Comparison of ENCODE assay signal across 9 cellular contexts in genomic region chr3:100041328-100041749, GRCh38.
DNase-seq lines count a peak whose midpoint lies in the region; ATAC-seq, FAIRE-seq and TF ChIP-seq lines count a peak whose summit lies in the region.
"Had no signal": no experiment of that assay in that cellular context is flagged by ENCODE, and none has a peak within 500 bp of the region (broad histone marks: within the 10 kb centered on the region; RNA-seq: fewer than 3 reads in every experiment).

No MANE protein-coding gene starts in this region.

- intact Hi-C loops in HepG2 (cut with micrococcal nuclease; ENCODE audit: unreplicated experiment): no loop called here
- intact Hi-C loops in CD8-positive, alpha-beta T cell (cut with DNase I, micrococcal nuclease): no loop called here

- TF ChIP-seq RAD21 in HepG2 (CRISPR knock-in tag; IDR thresholded peaks at IDR 0.05): no peak

- TF ChIP-seq CTCF in LNCaP clone FGC (IDR thresholded peaks at IDR 0.05; ENCODE audit: control insufficient read depth, extremely low read depth, insufficient read depth) (no peak), choroid plexus epithelial cell (conservative IDR thresholded peaks at IDR 0.05; ENCODE audit: low read depth, low read length) (no peak), HepG2 (CRISPR knock-in tag; IDR thresholded peaks at IDR 0.05) (no peak), type B pancreatic cell (conservative IDR thresholded peaks at IDR 0.05) (no peak)
- no peak for TF ChIP-seq CTCF in CD8-positive, alpha-beta T cell (IDR thresholded peaks at IDR 0.05)

- H3K9me3 ChIP-seq in HepG2 (ENCODE audit: low read length): no peaks in the 10 kb centered on the region
- H3K9me3 ChIP-seq in CD8-positive, alpha-beta T cell (ENCODE audit: low read length): no peaks in the 10 kb centered on the region

- no peaks in the 10 kb centered on the region for H3K27me3 ChIP-seq in HepG2 (ENCODE audit: control insufficient read depth in 1 of 2, insufficient read depth in 2 of 2, low read length in 2 of 2)
- no peaks in the 10 kb centered on the region for H3K27me3 ChIP-seq in CD8-positive, alpha-beta T cell (ENCODE audit: insufficient read depth, low read length)

- H4K20me1 ChIP-seq in HepG2 (ENCODE audit: insufficient read depth, low read length): no peaks in the 10 kb centered on the region

- H3K4me3 Mint-ChIP-seq in type B pancreatic cell (no peak overlapping the region), T-cell (no peak overlapping the region)
- H3K4me3 Mint-ChIP-seq in CD8-positive, alpha-beta T cell: no peak overlapping the region

- H3K4me3 ChIP-seq in LNCaP clone FGC (ENCODE audit: low read depth, low read length): peak overlapping the region; percentile 1; the same call in 1 of the 2 replicates
- no peak overlapping the region for H3K4me3 ChIP-seq in choroid plexus epithelial cell (ENCODE audit: low read depth, low read length)
- H3K4me3 ChIP-seq in HepG2 (replicated peaks in 1 of 3; ENCODE audit: insufficient read depth in 1 of 3, low read depth in 2 of 3, low read length in 3 of 3): no peak overlapping the region
- no peak overlapping the region for H3K4me3 ChIP-seq in CD8-positive, alpha-beta T cell (ENCODE audit: low read depth, low read length)

- H3K36me3 ChIP-seq in HepG2 (replicated peaks in 1 of 2; ENCODE audit: control insufficient read depth in 1 of 2, insufficient read depth in 2 of 2, low read length in 2 of 2): no peaks in the 10 kb centered on the region
- H3K36me3 ChIP-seq in CD8-positive, alpha-beta T cell (ENCODE audit: insufficient read depth, low read length): no peaks in the 10 kb centered on the region

- H3K4me1 Mint-ChIP-seq in type B pancreatic cell (ENCODE audit: unreplicated experiment) (peaks cover 37% of the 10 kb centered on the region), T-cell (peaks cover 0 to 4% (median 0%) of the 10 kb centered on the region in 3 donors)
- H3K4me1 Mint-ChIP-seq in CD8-positive, alpha-beta T cell (ENCODE audit: low read depth): no peaks in the 10 kb centered on the region

- H3K79me2 ChIP-seq in HepG2 (ENCODE audit: insufficient read depth, low read length): no peaks in the 10 kb centered on the region

- no peak overlapping the region for H3K4me2 ChIP-seq in HepG2 (ENCODE audit: low read depth, low read length)

- CTCF ChIA-PET in HepG2 (lab: Yijun Ruan, JAX; ENCODE audit: low intra/inter-chr PET ratio, low total read pairs) (no interaction called here), T-cell (lab: Charles Lee) (interaction anchor here in 1 of 2 donors (0.6 kb wide), 1 partner anchor 21 kb away, joined by 7 read pairs; no protein-coding TSS in a partner anchor)
- CTCF ChIA-PET in CD8-positive, alpha-beta T cell (lab: Charles Lee): no interaction called here

- DNase-seq in LNCaP clone FGC (ENCODE audit: low read depth) (peak; percentile 17), choroid plexus epithelial cell (ENCODE audit: low read depth) (peak; percentile 95), HepG2 (ENCODE audit: low spot score) (peak; percentile 48), type B pancreatic cell (ENCODE audit: extremely low spot score, unreplicated experiment) (no peak), cerebellar nuclear complex (lab: John Stamatoyannopoulos, UW) (no peak), ecto neural progenitor cell (ENCODE audit: low spot score) (no peak), T-cell (no peak)
- DNase-seq in CD8-positive, alpha-beta T cell: no peak

- H3K27ac ChIP-seq in HepG2 (ENCODE audit: extremely low read length, insufficient read depth, low read length): no peak overlapping the region
- H3K27ac ChIP-seq in CD8-positive, alpha-beta T cell (ENCODE audit: low read depth, low read length): no peak overlapping the region
- H3K27ac ChIP-seq: HL-60 had no signal

- ATAC-seq in HepG2 (no peak), T-cell (replicated peaks in 1 of 4) (no peak)
- no peak for ATAC-seq in CD8-positive, alpha-beta T cell

- in situ Hi-C loops in HepG2 (cut with HindIII; ENCODE audit: extremely low pct_ligation_motif_present, low pct_unique_long_range_greater_than_20kb): loop anchor here (10.0 kb wide), 1 partner anchor 167 kb away; no protein-coding TSS in a partner anchor

- H3K27me3 Mint-ChIP-seq in type B pancreatic cell: no peaks in the 10 kb centered on the region
- H3K27me3 Mint-ChIP-seq in CD8-positive, alpha-beta T cell (ENCODE audit: low read depth): no peaks in the 10 kb centered on the region
- H3K27me3 Mint-ChIP-seq in T-cell: no peaks in the 10 kb centered on the region

- no peaks in the 10 kb centered on the region for H3K9me3 Mint-ChIP-seq in type B pancreatic cell
- no peaks in the 10 kb centered on the region for H3K9me3 Mint-ChIP-seq in CD8-positive, alpha-beta T cell
- no peaks in the 10 kb centered on the region for H3K9me3 Mint-ChIP-seq in T-cell

- H3K9ac ChIP-seq in HepG2 (ENCODE audit: insufficient read depth, low read depth, low read length): no peak overlapping the region

- peaks cover 22% of the 10 kb centered on the region for H3K4me1 ChIP-seq in HepG2 (ENCODE audit: insufficient read depth, low read length)
- H3K4me1 ChIP-seq in CD8-positive, alpha-beta T cell (ENCODE audit: insufficient read depth, low read length): no peaks in the 10 kb centered on the region

- BruUV-seq in HepG2 (replicated peaks; lab: Mats Ljungman, UMichigan): no TSS peak

- FAIRE-seq in HepG2 (lab: Jason Lieb, UNC): no peak

- no peak overlapping the region for H2AFZ ChIP-seq in HepG2 (ENCODE audit: low read length)

- POLR2A ChIA-PET in HepG2 (lab: Yijun Ruan, JAX): interaction anchor here (0.7 kb wide), 1 partner anchor 35 kb away, joined by 3 read pairs; no protein-coding TSS in a partner anchor
- POLR2A ChIA-PET in CD8-positive, alpha-beta T cell (lab: Charles Lee): no interaction called here
- POLR2A ChIA-PET in T-cell (lab: Charles Lee): no interaction called here

- peak overlapping the region; percentile 67 for H3K27ac Mint-ChIP-seq in type B pancreatic cell
- no peak overlapping the region for H3K27ac Mint-ChIP-seq in CD8-positive, alpha-beta T cell
- no peak overlapping the region for H3K27ac Mint-ChIP-seq in T-cell

- TF ChIP-seq EP300 in HepG2 (IDR thresholded peaks at IDR 0.05; ENCODE audit: low read depth in 2 of 2, low read length in 2 of 2): peak in 1 of 2 experiments; percentile 14; a peak in 1 of 4 replicates
- TF ChIP-seq EP300 in HepG2 (CRISPR knock-in tag; IDR thresholded peaks at IDR 0.05; ENCODE audit: borderline replicate concordance): no peak

- WGBS in HepG2 (ENCODE audit: low lambda C conversion rate): 84% methylated on average over 1 of the region's 1 CpG

- no peaks in the 10 kb centered on the region for H3K36me3 Mint-ChIP-seq in type B pancreatic cell
- H3K36me3 Mint-ChIP-seq in CD8-positive, alpha-beta T cell: no peaks in the 10 kb centered on the region
- H3K36me3 Mint-ChIP-seq in T-cell: no peaks in the 10 kb centered on the region

- no peak for TF ChIP-seq POLR2A in HepG2 (IDR thresholded peaks at IDR 0.05; ENCODE audit: insufficient read depth in 1 of 2, low read depth in 2 of 2, low read length in 2 of 2)

TF ChIP-seq in HepG2, 621 proteins besides CTCF, POLR2A, EP300 and RAD21:
- no peak for TF ChIP-seq HNF1A (IDR thresholded peaks at IDR 0.05; ENCODE audit: low read depth)
- no peak for TF ChIP-seq HNF1A (CRISPR knock-in tag; IDR thresholded peaks at IDR 0.05; ENCODE audit: borderline replicate concordance)
- TF ChIP-seq CREB1 (IDR thresholded peaks at IDR 0.05): no peak
- TF ChIP-seq CREB1 (CRISPR knock-in tag; IDR thresholded peaks at IDR 0.05): no peak
- no peak for TF ChIP-seq CENPX (CRISPR knock-in tag; IDR thresholded peaks at IDR 0.05)
- no peak for TF ChIP-seq ZNF644 (CRISPR knock-in tag; IDR thresholded peaks at IDR 0.05; ENCODE audit: low read depth)
- no peak for TF ChIP-seq ZBTB7A (CRISPR knock-in tag; IDR thresholded peaks at IDR 0.05)
- TF ChIP-seq ZNF513 (CRISPR knock-in tag; conservative IDR thresholded peaks at IDR 0.05): no peak
- TF ChIP-seq FOXA1 (IDR thresholded peaks at IDR 0.05): no peak
- TF ChIP-seq FOXA1 (CRISPR knock-in tag; IDR thresholded peaks at IDR 0.05): no peak

Comparison
In these comparisons a context has a peak if more than half of its experiments do, and no peak if none do; other contexts are left out.
1. DNase-seq: peak in LNCaP clone FGC (single experiment), choroid plexus epithelial cell (single experiment) and HepG2 (single experiment); none in type B pancreatic cell (single experiment), cerebellar nuclear complex (0 of 2), CD8-positive, alpha-beta T cell (0 of 7), ecto neural progenitor cell (single experiment) and T-cell (0 of 34).